ENCODE assay signal across 17 cellular contexts in genomic region chr18:46502444-46502843, GRCh38.
DNase-seq lines count a peak whose midpoint lies in the region; ATAC-seq and TF ChIP-seq lines count a peak whose summit lies in the region.
"Had no signal": no experiment of that assay in that cellular context is flagged by ENCODE, and none has a peak within 500 bp of the region (broad histone marks: within the 10 kb centered on the region; RNA-seq: fewer than 3 reads in every experiment).

No MANE protein-coding gene starts in this region.

- H3K4me1 ChIP-seq in A673 (ENCODE audit: insufficient read depth, low read length, poor library complexity, severe bottlenecking) = no peaks in the 10 kb centered on the region
- H3K4me1 ChIP-seq in foreskin keratinocyte = no peaks in the 10 kb centered on the region

- intact Hi-C loops in A673 (cut with micrococcal nuclease; ENCODE audit: unreplicated experiment) = no loop called here

- no peak overlapping the region for H3K4me3 ChIP-seq in A673 (ENCODE audit: low read depth, low read length, poor library complexity, severe bottlenecking)
- no peak overlapping the region for H3K4me3 ChIP-seq in GM12865 (ENCODE audit: low read depth, low read length)
- H3K4me3 ChIP-seq: lung had no signal

- H3K27ac ChIP-seq in A673 (ENCODE audit: low read depth, low read length, poor library complexity, severe bottlenecking) (no peak overlapping the region), foreskin keratinocyte (no peak overlapping the region)
- H3K27ac ChIP-seq: epithelial cell of prostate had no signal

- ATAC-seq in foreskin keratinocyte (peak; percentile 44), GM19463 (IDR thresholded peaks at IDR 0.05; ENCODE audit: unreplicated experiment) (no peak)
- ATAC-seq: activated CD4-positive, CD25-positive, alpha-beta regulatory T cell treated with anti-CD3 and anti-CD28 coated beads, Interleukin-2, amount 50 U/mL, for 24 hours had no signal

- CTCF ChIA-PET in A673 (lab: Charles Lee) = no interaction called here

- DNase-seq in A673 (ENCODE audit: low spot score) (peak; percentile 12), GM12865 (ENCODE audit: low read depth) (peak; percentile 5), RPMI7951 (ENCODE audit: low read depth) (peak; percentile 6), foreskin keratinocyte (no peak), NCI-H2196 (lab: John Stamatoyannopoulos, UW; ENCODE audit: unreplicated experiment) (no peak), DMS79 treated with DMSO at 0.1 percent for 48 hours (lab: John Stamatoyannopoulos, UW) (no peak), activated gamma-delta T cell treated with Interleukin-2 at 50 U/mL for 16 hours (no peak)
- DNase-seq: caudate nucleus, hippocampal formation, NCI-H1048, NCI-H2227 treated with DMSO at 0.1 percent for 48 hours, occipital lobe, SHP77 had no signal

- TF ChIP-seq CTCF in A673 (conservative IDR thresholded peaks at IDR 0.05; ENCODE audit: low read depth, low read length) (no peak), GM12865 (IDR thresholded peaks at IDR 0.05; ENCODE audit: insufficient read depth, low read depth, low read length, missing control alignments) (no peak), foreskin keratinocyte (conservative IDR thresholded peaks at IDR 0.05) (no peak)

- H3K27me3 ChIP-seq in A673 (replicated peaks; ENCODE audit: insufficient read depth, low read depth, low read length, poor library complexity) (no peaks in the 10 kb centered on the region), foreskin keratinocyte (peaks cover 3% of the 10 kb centered on the region)

- H3K36me3 ChIP-seq in A673 (ENCODE audit: insufficient read depth, low read length, poor library complexity, severe bottlenecking) = no peaks in the 10 kb centered on the region

- H3K9me3 ChIP-seq in A673 (ENCODE audit: low read depth, low read length, poor library complexity, severe bottlenecking) = no peaks in the 10 kb centered on the region

- BruUV-seq in A673 (replicated peaks; lab: Mats Ljungman, UMichigan) = no TSS peak

- POLR2A ChIA-PET in A673 (lab: Charles Lee; ENCODE audit: low non-redundant PET) = no interaction called here

Comparison
In these comparisons a context has a peak if more than half of its experiments do, and no peak if none do; other contexts are left out.
1. DNase-seq: peak in A673 (single experiment), GM12865 (single experiment) and RPMI7951 (single experiment); none in foreskin keratinocyte (0 of 2), NCI-H2196 (single experiment), DMS79 treated with DMSO at 0.1 percent for 48 hours (single experiment) and activated gamma-delta T cell treated with Interleukin-2 at 50 U/mL for 16 hours (single experiment).